Comparison of ENCODE assay signal across 8 cellular contexts in the genomic region with DNA sequence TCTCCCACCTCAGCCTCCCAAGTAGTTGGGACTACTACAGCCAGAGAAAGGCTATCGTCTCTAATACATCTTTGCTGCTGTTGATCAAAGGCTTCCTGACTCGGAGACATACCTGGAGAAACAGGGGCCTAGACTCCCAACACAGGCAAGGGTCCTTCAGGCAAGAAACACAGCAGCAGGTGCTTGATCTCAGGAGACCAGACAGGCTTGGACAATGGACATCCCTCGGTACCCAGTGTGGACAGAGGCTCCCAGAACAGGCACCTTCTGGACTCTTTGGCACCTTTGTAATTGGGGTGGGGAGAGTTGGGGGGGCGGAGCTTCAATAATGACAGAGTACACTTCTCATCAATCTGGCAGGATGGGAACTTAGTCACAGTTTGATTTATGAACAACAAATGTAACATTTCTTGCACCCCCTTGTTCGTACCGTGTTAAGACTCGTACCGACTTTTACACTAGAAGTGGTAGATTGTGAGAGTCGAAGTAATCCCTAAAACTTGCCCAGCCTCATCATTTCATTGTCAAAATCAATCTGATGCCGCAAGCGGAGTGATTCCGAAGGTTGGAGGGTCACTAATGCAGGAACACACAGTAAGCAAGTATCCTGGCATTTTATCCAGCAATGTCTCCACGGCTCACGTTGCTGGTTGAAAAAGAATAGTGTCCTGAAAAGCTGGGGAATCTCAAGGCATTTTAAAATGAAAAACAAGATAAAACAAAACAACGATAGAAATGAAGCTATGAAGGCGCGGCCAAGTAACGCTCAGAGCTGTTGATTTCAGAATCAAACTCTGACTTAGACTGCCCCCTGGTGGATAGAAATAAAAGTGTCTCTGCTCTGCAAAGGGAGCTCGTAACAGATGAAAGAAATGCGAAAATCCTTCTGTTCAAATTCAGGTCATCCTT. TPM values are rescaled to one million over a fixed set of nuclear protein-coding genes. Genes with fewer than 3 reads are reported as not detected.
DNase-seq lines count a peak whose midpoint lies in the region; ATAC-seq and TF ChIP-seq lines count a peak whose summit lies in the region.

No MANE protein-coding gene starts in this region.

- H3K4me1 ChIP-seq in KMS-11 (ENCODE audit: low read depth, poor library complexity, severe bottlenecking) (no peaks in the 10 kb centered on the region), PC-3 (ENCODE audit: insufficient read depth, low read length) (no peaks in the 10 kb centered on the region), ascending aorta (no peaks in the 10 kb centered on the region), gastrocnemius medialis (no peaks in the 10 kb centered on the region)

- H3K9ac ChIP-seq in KMS-11, result no peak overlapping the region
- H3K9ac ChIP-seq in PC-3 (ENCODE audit: low read length), result no peak overlapping the region

- BruUV-seq in PC-3 (replicated peaks; lab: Mats Ljungman, UMichigan), result no TSS peak

- POLR2A ChIA-PET in PC-3 (lab: Charles Lee; ENCODE audit: unreplicated experiment), result interaction anchor here (0.6 kb wide), 1 partner anchor 469 kb away, joined by 3 read pairs; no protein-coding TSS in a partner anchor

- H3K4me3 ChIP-seq in KMS-11 (IDR thresholded peaks at IDR 0.05; ENCODE audit: insufficient read depth, low read depth, low read length) (no peak overlapping the region), PC-3 (ENCODE audit: low read length) (peak overlapping the region; percentile 68), ascending aorta (peak overlapping the region in 1 of 2 donors; percentile 44), gastrocnemius medialis (peak overlapping the region in 3 of 4 donors; percentile 19 to 34 (median 32))

- H3K4me2 ChIP-seq in KMS-11 (peak overlapping the region; percentile 29; the same call in 1 of the 2 replicates), PC-3 (ENCODE audit: low read length) (peak overlapping the region; percentile 87)

- H3K36me3 ChIP-seq in KMS-11 (ENCODE audit: insufficient read depth) (no peaks in the 10 kb centered on the region), PC-3 (ENCODE audit: low read depth, low read length) (no peaks in the 10 kb centered on the region), ascending aorta (no peaks in the 10 kb centered on the region), gastrocnemius medialis (no peaks in the 10 kb centered on the region)

- ATAC-seq in GM21717 (IDR thresholded peaks at IDR 0.05; ENCODE audit: unreplicated experiment), result peak; percentile 88
- ATAC-seq in PC-3, result peak; percentile 85
- peak; percentile 51 to 52 for ATAC-seq in gastrocnemius medialis

- H3K79me2 ChIP-seq in KMS-11 (ENCODE audit: insufficient read depth, low read depth) (no peaks in the 10 kb centered on the region), PC-3 (ENCODE audit: low read length) (no peaks in the 10 kb centered on the region)

- no peaks in the 10 kb centered on the region for H3K9me2 ChIP-seq in PC-3 (replicated peaks; ENCODE audit: low read length)

- TF ChIP-seq CTCF in KMS-11 (conservative IDR thresholded peaks at IDR 0.05; ENCODE audit: low read depth, low read length) (peak; percentile 88), PC-3 (conservative IDR thresholded peaks at IDR 0.05; ENCODE audit: low read depth, low read length) (peak; percentile 79), ascending aorta (IDR thresholded peaks at IDR 0.05) (peak; percentile 65 to 87 (median 80)), gastrocnemius medialis (IDR thresholded peaks at IDR 0.05 in 4 of 5, conservative IDR thresholded peaks at IDR 0.05 in 1 of 5) (peak; percentile 40 to 83 (median 69))

- intact Hi-C loops in PC-3 (cut with micrococcal nuclease) (loop anchor here (1.0 to 5.0 kb wide), 4 partner anchors 90 to 655 kb away; no protein-coding TSS in a partner anchor), ascending aorta (cut with DNase I) (loop anchor here (1.0 to 5.0 kb wide), 2 partner anchors 221 to 655 kb away; no protein-coding TSS in a partner anchor), gastrocnemius medialis (cut with DNase I; ENCODE audit: low total_unique reads) (loop anchor here (2.0 to 10.0 kb wide), 3 partner anchors 94 to 656 kb away; no protein-coding TSS in a partner anchor)

- H2AFZ ChIP-seq in KMS-11 (ENCODE audit: low read depth) (peak overlapping the region; percentile 43; the same call in 1 of the 2 replicates), PC-3 (ENCODE audit: low read length) (peak overlapping the region; percentile 71)

- no peaks in the 10 kb centered on the region for H4K20me1 ChIP-seq in KMS-11 (ENCODE audit: insufficient read depth)
- H4K20me1 ChIP-seq in PC-3 (ENCODE audit: low read length), result no peaks in the 10 kb centered on the region

- CTCF ChIA-PET in PC-3 (lab: Charles Lee), result interaction anchor here (0.5 to 1.1 kb wide), 13 partner anchors 16 to 957 kb away, joined by 3 to 7 read pairs (median 4); no protein-coding TSS in a partner anchor

- peak; percentile 2 for DNase-seq in activated CD4-positive, CD25-positive, alpha-beta regulatory T cell treated with anti-CD3 and anti-CD28 coated beads, Interleukin-2, amount 50 U/mL, for 16 hours (ENCODE audit: low read depth, low spot score)
- no peak for DNase-seq in activated CD4-positive, CD25-positive, alpha-beta regulatory T cell treated with anti-CD3 and anti-CD28 coated beads, Interleukin-2, amount 50 U/mL, for 72 hours
- DNase-seq in PC-3 (peak; percentile 75), ascending aorta (ENCODE audit: low spot score in 2 of 2) (no peak), hepatic stellate cell (ENCODE audit: low spot score) (peak; percentile 35), gastrocnemius medialis (no peak)

- H3K9me3 ChIP-seq in PC-3 (ENCODE audit: low read length), result no peaks in the 10 kb centered on the region
- no peaks in the 10 kb centered on the region for H3K9me3 ChIP-seq in ascending aorta
- no peaks in the 10 kb centered on the region for H3K9me3 ChIP-seq in gastrocnemius medialis

- in situ Hi-C loops in gastrocnemius medialis (cut with MboI; ENCODE audit: low sequenced_read_pairs in 4 of 4), result loop anchor here (25.0 kb wide), 1 partner anchor 651 kb away; no protein-coding TSS in a partner anchor

- no peak for TF ChIP-seq POLR2A in gastrocnemius medialis (IDR thresholded peaks at IDR 0.05)

- H3K27ac ChIP-seq in KMS-11, result no peak overlapping the region
- no peak overlapping the region for H3K27ac ChIP-seq in PC-3 (ENCODE audit: low read length)
- no peak overlapping the region for H3K27ac ChIP-seq in ascending aorta
- H3K27ac ChIP-seq in gastrocnemius medialis, result no peak overlapping the region

- no peaks in the 10 kb centered on the region for H3K27me3 ChIP-seq in KMS-11 (ENCODE audit: insufficient read depth, low read depth)
- H3K27me3 ChIP-seq in PC-3 (ENCODE audit: low read length), result peaks cover 24% of the 10 kb centered on the region
- no peaks in the 10 kb centered on the region for H3K27me3 ChIP-seq in ascending aorta
- no peaks in the 10 kb centered on the region for H3K27me3 ChIP-seq in gastrocnemius medialis

- H3F3A ChIP-seq in PC-3 (ENCODE audit: low read length, unreplicated experiment), result no peaks in the 10 kb centered on the region

RNA-seq across cellular contexts. Expression of gene STK32A, which starts 46.4 kb away (rescaled TPM):
- total RNA-seq in PC-3 (2014; rRNA removed) (0.92 and 6.8 TPM in 2 replicates), ascending aorta (6.2 TPM), gastrocnemius medialis (1 to 10 TPM in 2 of 4 donors, under 1 TPM in 2; 0.04 to 1.7 (median 0.80) TPM)

Comparison
In these comparisons a context has a peak if more than half of its experiments do, and no peak if none do; other contexts are left out.
1. DNase-seq: peak in activated CD4-positive, CD25-positive, alpha-beta regulatory T cell treated with anti-CD3 and anti-CD28 coated beads, Interleukin-2, amount 50 U/mL, for 16 hours (single experiment), PC-3 (single experiment) and hepatic stellate cell (single experiment); none in activated CD4-positive, CD25-positive, alpha-beta regulatory T cell treated with anti-CD3 and anti-CD28 coated beads, Interleukin-2, amount 50 U/mL, for 72 hours (single experiment), ascending aorta (0 of 2) and gastrocnemius medialis (0 of 2).
2. Peak in every context shown above with its lines, with median percentiles within 50 percentile points of each other: ATAC-seq and CTCF ChIP-seq.